Comparison of ENCODE assay signal across 1 cellular context in genomic region chr17:39697961-39698360, GRCh38.
TF ChIP-seq lines count a peak whose summit lies in the region.

No MANE protein-coding gene starts in this region.

TF ChIP-seq in GM23338, 12 proteins besides CTCF, POLR2A, EP300 and RAD21 (continued from another document):
- TF ChIP-seq, protein P1, sequence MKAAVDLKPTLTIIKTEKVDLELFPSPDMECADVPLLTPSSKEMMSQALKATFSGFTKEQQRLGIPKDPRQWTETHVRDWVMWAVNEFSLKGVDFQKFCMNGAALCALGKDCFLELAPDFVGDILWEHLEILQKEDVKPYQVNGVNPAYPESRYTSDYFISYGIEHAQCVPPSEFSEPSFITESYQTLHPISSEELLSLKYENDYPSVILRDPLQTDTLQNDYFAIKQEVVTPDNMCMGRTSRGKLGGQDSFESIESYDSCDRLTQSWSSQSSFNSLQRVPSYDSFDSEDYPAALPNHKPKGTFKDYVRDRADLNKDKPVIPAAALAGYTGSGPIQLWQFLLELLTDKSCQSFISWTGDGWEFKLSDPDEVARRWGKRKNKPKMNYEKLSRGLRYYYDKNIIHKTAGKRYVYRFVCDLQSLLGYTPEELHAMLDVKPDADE (IDR thresholded peaks at IDR 0.05), result no peak
- TF ChIP-seq ZNF114 (CRISPR knock-in tag; IDR thresholded peaks at IDR 0.05), result no peak
- no peak for TF ChIP-seq JUNB (IDR thresholded peaks at IDR 0.05; ENCODE audit: unreplicated experiment)
- TF ChIP-seq, protein P2, sequence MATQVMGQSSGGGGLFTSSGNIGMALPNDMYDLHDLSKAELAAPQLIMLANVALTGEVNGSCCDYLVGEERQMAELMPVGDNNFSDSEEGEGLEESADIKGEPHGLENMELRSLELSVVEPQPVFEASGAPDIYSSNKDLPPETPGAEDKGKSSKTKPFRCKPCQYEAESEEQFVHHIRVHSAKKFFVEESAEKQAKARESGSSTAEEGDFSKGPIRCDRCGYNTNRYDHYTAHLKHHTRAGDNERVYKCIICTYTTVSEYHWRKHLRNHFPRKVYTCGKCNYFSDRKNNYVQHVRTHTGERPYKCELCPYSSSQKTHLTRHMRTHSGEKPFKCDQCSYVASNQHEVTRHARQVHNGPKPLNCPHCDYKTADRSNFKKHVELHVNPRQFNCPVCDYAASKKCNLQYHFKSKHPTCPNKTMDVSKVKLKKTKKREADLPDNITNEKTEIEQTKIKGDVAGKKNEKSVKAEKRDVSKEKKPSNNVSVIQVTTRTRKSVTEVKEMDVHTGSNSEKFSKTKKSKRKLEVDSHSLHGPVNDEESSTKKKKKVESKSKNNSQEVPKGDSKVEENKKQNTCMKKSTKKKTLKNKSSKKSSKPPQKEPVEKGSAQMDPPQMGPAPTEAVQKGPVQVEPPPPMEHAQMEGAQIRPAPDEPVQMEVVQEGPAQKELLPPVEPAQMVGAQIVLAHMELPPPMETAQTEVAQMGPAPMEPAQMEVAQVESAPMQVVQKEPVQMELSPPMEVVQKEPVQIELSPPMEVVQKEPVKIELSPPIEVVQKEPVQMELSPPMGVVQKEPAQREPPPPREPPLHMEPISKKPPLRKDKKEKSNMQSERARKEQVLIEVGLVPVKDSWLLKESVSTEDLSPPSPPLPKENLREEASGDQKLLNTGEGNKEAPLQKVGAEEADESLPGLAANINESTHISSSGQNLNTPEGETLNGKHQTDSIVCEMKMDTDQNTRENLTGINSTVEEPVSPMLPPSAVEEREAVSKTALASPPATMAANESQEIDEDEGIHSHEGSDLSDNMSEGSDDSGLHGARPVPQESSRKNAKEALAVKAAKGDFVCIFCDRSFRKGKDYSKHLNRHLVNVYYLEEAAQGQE (IDR thresholded peaks at IDR 0.05; ENCODE audit: unreplicated experiment), result no peak
- no peak for TF ChIP-seq EZH2phosphoT487 (IDR thresholded peaks at IDR 0.05; ENCODE audit: unreplicated experiment)
- TF ChIP-seq STAT1 (IDR thresholded peaks at IDR 0.05; ENCODE audit: unreplicated experiment), result no peak
- no peak for TF ChIP-seq POLR2AphosphoS5 (IDR thresholded peaks at IDR 0.05; ENCODE audit: low read depth)
- TF ChIP-seq ZNF331 (CRISPR knock-in tag; IDR thresholded peaks at IDR 0.05; ENCODE audit: low read depth), result no peak
- no peak for TF ChIP-seq CREB1 (CRISPR knock-in tag; IDR thresholded peaks at IDR 0.05; ENCODE audit: low read depth)
- TF ChIP-seq NANOG (IDR thresholded peaks at IDR 0.05; ENCODE audit: borderline replicate concordance), result no peak
